In genomic region chr18:907880-908512, GRCh38 we compare ENCODE assay signal across 8 cellular contexts. TPM values are rescaled to one million over a fixed set of nuclear protein-coding genes. Genes with fewer than 3 reads are reported as not detected.
DNase-seq lines count a peak whose midpoint lies in the region; ATAC-seq, FAIRE-seq and TF ChIP-seq lines count a peak whose summit lies in the region.

No MANE protein-coding gene starts in this region.

- TF ChIP-seq CTCF in astrocyte (IDR thresholded peaks at IDR 0.05; ENCODE audit: insufficient read depth, low read depth, low read length) (no peak), lung (IDR thresholded peaks at IDR 0.05; ENCODE audit: control extremely low read depth, extremely low read depth) (no peak), type B pancreatic cell (conservative IDR thresholded peaks at IDR 0.05) (no peak)

- peak; percentile 32 for DNase-seq in activated T-cell treated with anti-CD3 and anti-CD28 coated beads, Interleukin-2, amount 50 U/mL, for 24 hours
- DNase-seq in activated T-cell treated with anti-CD3 and anti-CD28 coated beads for 4 hours (no peak), astrocyte (ENCODE audit: low read depth) (no peak), lung (ENCODE audit: low spot score) (no peak), type B pancreatic cell (ENCODE audit: extremely low spot score, unreplicated experiment) (no peak), middle frontal gyrus (ENCODE audit: extremely low spot score, low spot score) (no peak), DMS153 (lab: John Stamatoyannopoulos, UW) (no peak)

- H3K4me3 ChIP-seq in astrocyte (ENCODE audit: insufficient read depth, low read depth, low read length) = peak overlapping the region; percentile 46
- no peak overlapping the region for H3K4me3 ChIP-seq in lung

- peak overlapping the region; percentile 78 for H3K4me2 ChIP-seq in astrocyte (ENCODE audit: low read length)

- FAIRE-seq in astrocyte (lab: Jason Lieb, UNC) = no peak

- peaks cover 32% of the 10 kb centered on the region for H3K4me1 Mint-ChIP-seq in activated T-cell treated with anti-CD3 and anti-CD28 coated beads, Interleukin-2, amount 50 U/mL, for 24 hours (ENCODE audit: low read depth)
- H3K4me1 Mint-ChIP-seq in astrocyte (ENCODE audit: low read depth, unreplicated experiment) (no peaks in the 10 kb centered on the region), type B pancreatic cell (ENCODE audit: unreplicated experiment) (peaks cover 5% of the 10 kb centered on the region)

- H3K36me3 ChIP-seq in astrocyte (ENCODE audit: insufficient read depth, low read length) (no peaks in the 10 kb centered on the region), lung (ENCODE audit: control insufficient read depth in 2 of 2, insufficient read depth in 2 of 2, low read length in 2 of 2) (no peaks in the 10 kb centered on the region)

- ATAC-seq in lung (ENCODE audit: insufficient read depth, low FRiP score) (peak; percentile 15), GM21367 (IDR thresholded peaks at IDR 0.05; ENCODE audit: unreplicated experiment) (no peak)

- H2AFZ ChIP-seq in astrocyte (ENCODE audit: low read depth, low read length) = no peak overlapping the region

- peak overlapping the region; percentile 66 for H3K4me3 Mint-ChIP-seq in activated T-cell treated with anti-CD3 and anti-CD28 coated beads, Interleukin-2, amount 50 U/mL, for 24 hours
- H3K4me3 Mint-ChIP-seq in astrocyte (ENCODE audit: unreplicated experiment) = peak overlapping the region; percentile 72
- peak overlapping the region; percentile 81 for H3K4me3 Mint-ChIP-seq in type B pancreatic cell

- H3K27ac Mint-ChIP-seq in activated T-cell treated with anti-CD3 and anti-CD28 coated beads, Interleukin-2, amount 50 U/mL, for 24 hours = no peak overlapping the region
- H3K27ac Mint-ChIP-seq in astrocyte (ENCODE audit: unreplicated experiment) = no peak overlapping the region
- H3K27ac Mint-ChIP-seq in type B pancreatic cell = no peak overlapping the region

- H3K27ac ChIP-seq in astrocyte (ENCODE audit: low read depth, low read length) (no peak overlapping the region), lung (ENCODE audit: low read depth in 1 of 2, low read length in 1 of 2) (no peak overlapping the region)

- H3K27me3 ChIP-seq in astrocyte (ENCODE audit: insufficient read depth, low read length) (peaks cover 93% of the 10 kb centered on the region), lung (ENCODE audit: control insufficient read depth, insufficient read depth) (peaks cover 5% of the 10 kb centered on the region)

- no peaks in the 10 kb centered on the region for H3K36me3 Mint-ChIP-seq in activated T-cell treated with anti-CD3 and anti-CD28 coated beads, Interleukin-2, amount 50 U/mL, for 24 hours (ENCODE audit: low read depth)
- no peaks in the 10 kb centered on the region for H3K36me3 Mint-ChIP-seq in astrocyte (ENCODE audit: low read depth, unreplicated experiment)
- H3K36me3 Mint-ChIP-seq in type B pancreatic cell = no peaks in the 10 kb centered on the region

- H3K9me3 Mint-ChIP-seq in activated T-cell treated with anti-CD3 and anti-CD28 coated beads, Interleukin-2, amount 50 U/mL, for 24 hours = peaks cover 9% of the 10 kb centered on the region
- peaks cover 9% of the 10 kb centered on the region for H3K9me3 Mint-ChIP-seq in astrocyte (ENCODE audit: unreplicated experiment)
- no peaks in the 10 kb centered on the region for H3K9me3 Mint-ChIP-seq in type B pancreatic cell

- 3 to 5% methylated on average over 50 to 51 of the region's 51 CpGs for WGBS in lung, 2 donors

- H3K27me3 Mint-ChIP-seq in activated T-cell treated with anti-CD3 and anti-CD28 coated beads, Interleukin-2, amount 50 U/mL, for 24 hours = peaks cover 88% of the 10 kb centered on the region
- H3K27me3 Mint-ChIP-seq in astrocyte (ENCODE audit: low read depth, unreplicated experiment) = peaks cover 71% of the 10 kb centered on the region
- H3K27me3 Mint-ChIP-seq in type B pancreatic cell = peaks cover 93% of the 10 kb centered on the region

- H3K9me3 ChIP-seq in astrocyte (ENCODE audit: insufficient read depth, low read depth, low read length) = peaks cover 2% of the 10 kb centered on the region
- peaks cover 0 to 14% of the 10 kb centered on the region in 2 donors for H3K9me3 ChIP-seq in lung (ENCODE audit: control insufficient read depth in 2 of 2, insufficient read depth in 1 of 2, low read length in 1 of 2)

- H3K79me2 ChIP-seq in astrocyte (ENCODE audit: insufficient read depth, low read length) = no peaks in the 10 kb centered on the region

- no peaks in the 10 kb centered on the region for H4K20me1 ChIP-seq in astrocyte (ENCODE audit: insufficient read depth, low read length)

- no peak overlapping the region for H3K9ac ChIP-seq in astrocyte (ENCODE audit: low read length)

- H3K4me1 ChIP-seq in astrocyte (ENCODE audit: insufficient read depth, low read length) (peaks cover 20% of the 10 kb centered on the region), lung (ENCODE audit: control insufficient read depth in 2 of 2, insufficient read depth in 2 of 2, low read length in 2 of 2) (peaks cover 0 to 21% of the 10 kb centered on the region in 2 donors)

RNA-seq across cellular contexts. Expression of gene ADCYAP1, which starts 3.3 kb away (rescaled TPM):
- total RNA-seq in astrocyte (not detected in 2 replicates), lung (under 1 TPM; 0.12 to 0.48 TPM), type B pancreatic cell (ENCODE audit: low replicate concordance) (0.34 and 1.2 TPM in 2 replicates)
- under 1 TPM; 0.05 to 0.10 TPM for polyA plus RNA-seq in lung
